ENCODE assay signal across 1 cellular context in the genomic region with DNA sequence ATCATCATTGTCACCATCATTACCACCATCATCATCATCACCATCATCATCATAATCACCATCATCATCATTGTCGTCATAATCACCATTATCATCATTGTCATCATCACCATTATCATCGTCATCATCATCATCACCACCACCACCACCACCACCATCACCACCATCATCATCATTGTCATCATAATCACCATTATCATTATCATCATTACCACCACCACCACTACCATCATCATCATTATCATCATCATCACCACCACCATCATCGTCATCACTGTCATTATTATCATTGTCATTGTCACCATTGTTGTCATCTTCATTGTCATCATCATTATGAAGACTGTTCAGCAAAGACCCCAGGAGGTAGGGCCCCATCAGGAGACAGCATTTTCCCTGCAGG.
TF ChIP-seq lines count a peak whose summit lies in the region.

No MANE protein-coding gene starts in this region.

TF ChIP-seq in HepG2, 621 proteins besides CTCF, POLR2A, EP300 and RAD21:
- TF ChIP-seq, protein P1, sequence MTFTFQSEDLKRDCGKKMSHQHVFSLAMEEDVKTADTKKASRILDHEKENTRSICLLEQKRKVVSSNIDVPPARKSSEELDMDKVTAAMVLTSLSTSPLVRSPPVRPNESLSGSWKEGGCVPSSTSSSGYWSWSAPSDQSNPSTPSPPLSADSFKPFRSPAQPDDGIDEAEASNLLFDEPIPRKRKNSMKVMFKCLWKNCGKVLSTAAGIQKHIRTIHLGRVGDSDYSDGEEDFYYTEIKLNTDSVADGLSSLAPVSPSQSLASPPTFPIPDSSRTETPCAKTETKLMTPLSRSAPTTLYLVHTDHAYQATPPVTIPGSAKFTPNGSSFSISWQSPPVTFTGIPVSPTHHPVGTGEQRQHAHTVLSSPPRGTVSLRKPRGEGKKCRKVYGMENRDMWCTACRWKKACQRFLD (CRISPR knock-in tag; IDR thresholded peaks at IDR 0.05; ENCODE audit: borderline replicate concordance), result no peak
- 0 out of 2 replicates have a peak, but pooled peaks have one; percentile 33 for TF ChIP-seq ATF7 (IDR thresholded peaks at IDR 0.05)
- TF ChIP-seq ATF7 (CRISPR knock-in tag; IDR thresholded peaks at IDR 0.05), result no peak
- TF ChIP-seq ZNF570 (CRISPR knock-in tag; IDR thresholded peaks at IDR 0.05; ENCODE audit: borderline replicate concordance), result no peak
- peak; percentile 98 for TF ChIP-seq CREB1 (IDR thresholded peaks at IDR 0.05)
- no peak for TF ChIP-seq CREB1 (CRISPR knock-in tag; IDR thresholded peaks at IDR 0.05)
- TF ChIP-seq ZNF432 (CRISPR knock-in tag; IDR thresholded peaks at IDR 0.05; ENCODE audit: borderline replicate concordance), result no peak
- no peak for TF ChIP-seq KMT2A (CRISPR knock-in tag; IDR thresholded peaks at IDR 0.05)
- no peak for TF ChIP-seq ZMYM3 (CRISPR knock-in tag; IDR thresholded peaks at IDR 0.05)
- TF ChIP-seq RCOR2 (CRISPR knock-in tag; IDR thresholded peaks at IDR 0.05), result no peak
TF ChIP-seq in HepG2: peak in this region for 2.
